18 cellular contexts compared by ENCODE assay signal in genomic region chr10:124459395-124459794, GRCh38. TPM values are rescaled to one million over a fixed set of nuclear protein-coding genes. Genes with fewer than 3 reads are reported as not detected.
DNase-seq lines count a peak whose midpoint lies in the region; ATAC-seq and TF ChIP-seq lines count a peak whose summit lies in the region.
"Had no signal": no experiment of that assay in that cellular context is flagged by ENCODE, and none has a peak within 500 bp of the region (broad histone marks: within the 10 kb centered on the region; RNA-seq: fewer than 3 reads in every experiment).

No MANE protein-coding gene starts in this region.

- H3K36me3 ChIP-seq in Caco-2 (ENCODE audit: control insufficient read depth, insufficient read depth, low read length) (no peaks in the 10 kb centered on the region; the same call in 1 of the 2 replicates), GM23338 (ENCODE audit: insufficient read depth) (peaks cover 4% of the 10 kb centered on the region; the same call in 1 of the 2 replicates), mammary epithelial cell (ENCODE audit: insufficient read depth, low read length) (no peaks in the 10 kb centered on the region), trophoblast cell (ENCODE audit: control insufficient read depth in 1 of 2, insufficient read depth in 2 of 2, low read length in 2 of 2) (no peaks in the 10 kb centered on the region)
- H3K36me3 ChIP-seq: BLaER1 treated with 17β-estradiol and CSF1 and Interleukin-3, amounts not matched to agents 10 nM and 100 nM had no signal

- no peak overlapping the region for H2BK120ac ChIP-seq in trophoblast cell (ENCODE audit: insufficient read depth, low read length, poor library complexity)

- H3K27me3 Mint-ChIP-seq in Caco-2 (ENCODE audit: insufficient read depth, unreplicated experiment) (no peaks in the 10 kb centered on the region), GM23338 (ENCODE audit: insufficient read depth, low read depth, poor library complexity) (peaks cover 12% of the 10 kb centered on the region)

- H3K4me3 Mint-ChIP-seq in Caco-2 (ENCODE audit: unreplicated experiment) (peak overlapping the region; percentile 12), GM23338 (no peak overlapping the region)

- dilution Hi-C loops in mammary epithelial cell (cut with HindIII; ENCODE audit: low sequenced_read_pairs): no loop called here

- H3K4ac ChIP-seq in trophoblast cell (ENCODE audit: low read depth, low read length): no peak overlapping the region

- H3K9me3 ChIP-seq in Caco-2 (no peaks in the 10 kb centered on the region), mammary epithelial cell (replicated peaks; ENCODE audit: insufficient read depth, low read length) (no peaks in the 10 kb centered on the region), trophoblast cell (ENCODE audit: insufficient read depth, low read depth, low read length) (no peaks in the 10 kb centered on the region)
- H3K9me3 ChIP-seq: BLaER1 treated with 17β-estradiol and CSF1 and Interleukin-3, amounts not matched to agents 10 nM and 100 nM had no signal

- H2AK5ac ChIP-seq in trophoblast cell (ENCODE audit: low read length): no peak overlapping the region

- H3K27ac Mint-ChIP-seq in Caco-2 (ENCODE audit: unreplicated experiment): no peak overlapping the region
- no peak overlapping the region for H3K27ac Mint-ChIP-seq in GM23338
- H3K27ac Mint-ChIP-seq: CD4-positive, CD25-positive, alpha-beta regulatory T cell had no signal

- H3K27me3 ChIP-seq in Caco-2 (replicated peaks; ENCODE audit: control insufficient read depth, insufficient read depth, low read length) (no peaks in the 10 kb centered on the region), GM23338 (ENCODE audit: insufficient read depth) (no peaks in the 10 kb centered on the region), mammary epithelial cell (ENCODE audit: insufficient read depth, low read length) (no peaks in the 10 kb centered on the region), trophoblast cell (ENCODE audit: insufficient read depth, low read length) (no peaks in the 10 kb centered on the region)

- peak in 1 of 2 experiments; percentile 55 for DNase-seq in Caco-2
- no peak for DNase-seq in GM23338 (ENCODE audit: low spot score)
- DNase-seq in mammary epithelial cell: no peak
- peak; percentile 95 to 97 for DNase-seq in trophoblast cell
- DNase-seq in activated CD4-positive, CD25-positive, alpha-beta regulatory T cell (lab: John Stamatoyannopoulos, UW): no peak
- no peak for DNase-seq in NCI-H2029 treated with DMSO at 0.1 percent for 48 hours (lab: John Stamatoyannopoulos, UW)
- DNase-seq in globus pallidus (ENCODE audit: low spot score): no peak
- no peak for DNase-seq in NCI-H345 (lab: John Stamatoyannopoulos, UW)
- DNase-seq: ACHN; CD4-positive, CD25-positive, alpha-beta regulatory T cell; DMS153; DMS79 treated with DMSO at 0.1 percent for 48 hours; EL; GDM1; IMR-90 had no signal

- POLR2A ChIA-PET in Caco-2 (lab: Charles Lee): no interaction called here

- 22% methylated on average over 1 of the region's 1 CpG for WGBS in mammary epithelial cell (ENCODE audit: low coverage, missing lambda C conversion rate)
- no CpG with 5 or more reads among the region's 1 CpG for WGBS in trophoblast cell (ENCODE audit: extremely low coverage, insufficient coverage, insufficient read length)

- H3K9me2 ChIP-seq in GM23338 (ENCODE audit: insufficient read depth): no peaks in the 10 kb centered on the region

- H4K20me1 ChIP-seq in GM23338 (replicated peaks; ENCODE audit: insufficient read depth) (no peaks in the 10 kb centered on the region), mammary epithelial cell (ENCODE audit: insufficient read depth, low read length) (no peaks in the 10 kb centered on the region)
- H4K20me1 ChIP-seq: BLaER1 treated with 17β-estradiol and CSF1 and Interleukin-3, amounts not matched to agents 10 nM and 100 nM had no signal

- BruUV-seq in Caco-2 (replicated peaks; lab: Mats Ljungman, UMichigan) (no TSS peak), mammary epithelial cell (replicated peaks; lab: Mats Ljungman, UMichigan) (no TSS peak)

- no peak overlapping the region for H2BK5ac ChIP-seq in trophoblast cell (ENCODE audit: low read depth, low read length, poor library complexity)

- H3K4me1 Mint-ChIP-seq in Caco-2 (ENCODE audit: low read depth, unreplicated experiment) (peaks cover 18% of the 10 kb centered on the region), GM23338 (peaks cover 55% of the 10 kb centered on the region)

- ATAC-seq in GM23338: no peak

- intact Hi-C loops in Caco-2 (cut with micrococcal nuclease; ENCODE audit: unreplicated experiment) (no loop called here), mammary epithelial cell (cut with micrococcal nuclease) (no loop called here)

- TF ChIP-seq CTCF in Caco-2 (IDR thresholded peaks at IDR 0.05; ENCODE audit: insufficient read depth in 1 of 2, low read depth in 1 of 2, low read length in 1 of 2, severe bottlenecking in 1 of 2, unreplicated experiment in 1 of 2) (no peak), GM23338 (conservative IDR thresholded peaks at IDR 0.05; ENCODE audit: low read depth in 2 of 2) (no peak), mammary epithelial cell (conservative IDR thresholded peaks at IDR 0.05 in 1 of 2, IDR thresholded peaks at IDR 0.05 in 1 of 2; ENCODE audit: extremely low read depth in 1 of 2, insufficient read depth in 1 of 2, low read depth in 1 of 2, low read length in 2 of 2) (no peak)

- H3K36me3 Mint-ChIP-seq in Caco-2 (ENCODE audit: insufficient read depth, unreplicated experiment) (peaks cover 6% of the 10 kb centered on the region), GM23338 (ENCODE audit: low read depth) (peaks cover 12% of the 10 kb centered on the region)

- H3K9ac ChIP-seq in mammary epithelial cell (ENCODE audit: insufficient read depth, low read length) (no peak overlapping the region), trophoblast cell (ENCODE audit: low read length) (no peak overlapping the region)
- H3K9ac ChIP-seq: BLaER1 treated with 17β-estradiol and CSF1 and Interleukin-3, amounts not matched to agents 10 nM and 100 nM had no signal

- H2BK12ac ChIP-seq in trophoblast cell (ENCODE audit: low read length): no peak overlapping the region

- peaks cover 36% of the 10 kb centered on the region for H3K4me1 ChIP-seq in Caco-2
- H3K4me1 ChIP-seq in GM23338 (ENCODE audit: insufficient read depth): peaks cover 57% of the 10 kb centered on the region
- H3K4me1 ChIP-seq in mammary epithelial cell (ENCODE audit: insufficient read depth, low read length): no peaks in the 10 kb centered on the region
- peaks cover 18 to 21% of the 10 kb centered on the region in 2 experiments for H3K4me1 ChIP-seq in trophoblast cell (ENCODE audit: control insufficient read depth in 1 of 2, insufficient read depth in 2 of 2, low read length in 2 of 2)

- H3K4me3 ChIP-seq in Caco-2 (ENCODE audit: low read depth, low read length) (no peak overlapping the region), GM23338 (no peak overlapping the region), mammary epithelial cell (replicated peaks in 1 of 3; ENCODE audit: insufficient read depth in 1 of 3, low read depth in 2 of 3, low read length in 3 of 3) (no peak overlapping the region), trophoblast cell (ENCODE audit: low read depth, low read length) (no peak overlapping the region)
- H3K4me3 ChIP-seq: BLaER1 treated with 17β-estradiol and CSF1 and Interleukin-3, amounts not matched to agents 10 nM and 100 nM had no signal

- H4K8ac ChIP-seq in trophoblast cell (ENCODE audit: low read depth, low read length): no peak overlapping the region

- no peak overlapping the region for H4K91ac ChIP-seq in trophoblast cell (ENCODE audit: low read depth, low read length)

- H3F3A ChIP-seq in GM23338 (replicated peaks; ENCODE audit: low read depth): peaks cover 4% of the 10 kb centered on the region; the same call in 1 of the 2 replicates

- no peaks in the 10 kb centered on the region for H3K9me3 Mint-ChIP-seq in Caco-2 (ENCODE audit: unreplicated experiment)
- no peaks in the 10 kb centered on the region for H3K9me3 Mint-ChIP-seq in GM23338

- H3K27ac ChIP-seq in GM23338 (ENCODE audit: low read depth) (no peak overlapping the region), mammary epithelial cell (ENCODE audit: insufficient read depth, low read depth, low read length) (no peak overlapping the region), trophoblast cell (ENCODE audit: low read depth, low read length) (no peak overlapping the region)
- H3K27ac ChIP-seq: BLaER1 treated with 17β-estradiol and CSF1 and Interleukin-3, amounts not matched to agents 10 nM and 100 nM had no signal

- H3K23ac ChIP-seq in trophoblast cell (ENCODE audit: low read length): no peak overlapping the region

- peaks cover 9% of the 10 kb centered on the region for H3K79me1 ChIP-seq in trophoblast cell (ENCODE audit: low read length)

- no peak overlapping the region for H4K12ac ChIP-seq in trophoblast cell (ENCODE audit: low read depth, low read length)

- no peak overlapping the region for H3K14ac ChIP-seq in trophoblast cell (ENCODE audit: low read length)

- H2AFZ ChIP-seq in GM23338 (no peak overlapping the region), mammary epithelial cell (ENCODE audit: low read depth, low read length) (peak overlapping the region; percentile 9), trophoblast cell (ENCODE audit: insufficient read depth, low read length, poor library complexity) (no peak overlapping the region)

- in situ Hi-C loops in mammary epithelial cell (cut with MboI; ENCODE audit: low sequenced_read_pairs in 2 of 2): no loop called here

- H3K79me2 ChIP-seq in GM23338 (replicated peaks; ENCODE audit: insufficient read depth) (peaks cover 8% of the 10 kb centered on the region), mammary epithelial cell (ENCODE audit: insufficient read depth, low read length) (peaks cover 7% of the 10 kb centered on the region), trophoblast cell (ENCODE audit: control insufficient read depth, insufficient read depth, low read length, poor library complexity) (peaks cover 2% of the 10 kb centered on the region)

- H3K18ac ChIP-seq in trophoblast cell (ENCODE audit: low read length): no peak overlapping the region

- peak overlapping the region; percentile 4 for H3K4me2 ChIP-seq in GM23338
- H3K4me2 ChIP-seq in mammary epithelial cell (ENCODE audit: insufficient read depth, low read depth, low read length): no peak overlapping the region
- H3K4me2 ChIP-seq in trophoblast cell (ENCODE audit: low read length): no peak overlapping the region
- H3K4me2 ChIP-seq: BLaER1 treated with 17β-estradiol and CSF1 and Interleukin-3, amounts not matched to agents 10 nM and 100 nM had no signal

- CTCF ChIA-PET in Caco-2 (lab: Charles Lee): no interaction called here
- CTCF ChIA-PET in mammary epithelial cell (lab: Charles Lee; ENCODE audit: low non-redundant PET): no interaction called here

RNA-seq across cellular contexts. Expression of gene LHPP, which starts 2.2 kb away (rescaled TPM):
- 10.5 and 15.9 TPM in 2 replicates for total RNA-seq in Caco-2 (2022)
- 34.1 and 40.2 TPM in 2 replicates for total RNA-seq in GM23338 (2014; rRNA removed; shearing (Covaris generic))
- polyA plus RNA-seq in GM23338 (2016; fragmentation: Nextera tagmentation; extraction: Ambion mirVana): 25.5 and 27.4 TPM in 2 replicates
- total RNA-seq in mammary epithelial cell: 10 to 100 TPM in 1 of 2 donors, 1 to 10 TPM in 1; 7.0 to 22.1 TPM
- polyA plus RNA-seq in mammary epithelial cell: 16.9 TPM
- not detected for polyA minus RNA-seq in mammary epithelial cell
- polyA plus RNA-seq in trophoblast cell (2013): 7.4 and 7.6 TPM in 2 replicates

RNA-seq across cellular contexts. Expression of gene NKX1-2, which starts 9.6 kb away (rescaled TPM):
- total RNA-seq in Caco-2 (2022) (2.0 and 2.8 TPM in 2 replicates), mammary epithelial cell (1 to 10 TPM; 4.4 to 5.2 TPM)
- 37.0 and 39.4 TPM in 2 replicates for total RNA-seq in GM23338 (2014; rRNA removed; shearing (Covaris generic))
- polyA plus RNA-seq in GM23338 (2016; fragmentation: Nextera tagmentation; extraction: Ambion mirVana) (9.4 and 9.8 TPM in 2 replicates), mammary epithelial cell (3.4 TPM)
- polyA minus RNA-seq in mammary epithelial cell: 6.5 TPM
- 0.07 and 0.10 TPM in 2 replicates for polyA plus RNA-seq in trophoblast cell (2013)
- total RNA-seq: A172; CD4-positive, CD25-positive, alpha-beta regulatory T cell; HT-29; IMR-90 had no signal
- polyA plus RNA-seq: CD4-positive, CD25-positive, alpha-beta regulatory T cell; IMR-90 had no signal

RNA-seq across cellular contexts. Expression of gene OAT, which starts 40.7 kb away (rescaled TPM):
- total RNA-seq in Caco-2 (2022) (312 and 316 TPM in 2 replicates), mammary epithelial cell (100 to 1,000 TPM; 204 to 225 TPM)
- total RNA-seq in GM23338 (2014; rRNA removed; shearing (Covaris generic)): 139 and 158 TPM in 2 replicates
- polyA plus RNA-seq in GM23338 (2016; fragmentation: Nextera tagmentation; extraction: Ambion mirVana) (131 and 136 TPM in 2 replicates), mammary epithelial cell (215 TPM)
- polyA minus RNA-seq in mammary epithelial cell: 162 TPM
- 48.2 and 50.5 TPM in 2 replicates for polyA plus RNA-seq in trophoblast cell (2013)

Comparison
In these comparisons a context has a peak if more than half of its experiments do, and no peak if none do; other contexts are left out.
1. DNase-seq: peak in trophoblast cell (2 of 2); none in GM23338 (single experiment), mammary epithelial cell (single experiment), activated CD4-positive, CD25-positive, alpha-beta regulatory T cell (0 of 4), NCI-H2029 treated with DMSO at 0.1 percent for 48 hours (single experiment), globus pallidus (single experiment) and NCI-H345 (single experiment).